8 cellular contexts compared by ENCODE assay signal in the genomic region with DNA sequence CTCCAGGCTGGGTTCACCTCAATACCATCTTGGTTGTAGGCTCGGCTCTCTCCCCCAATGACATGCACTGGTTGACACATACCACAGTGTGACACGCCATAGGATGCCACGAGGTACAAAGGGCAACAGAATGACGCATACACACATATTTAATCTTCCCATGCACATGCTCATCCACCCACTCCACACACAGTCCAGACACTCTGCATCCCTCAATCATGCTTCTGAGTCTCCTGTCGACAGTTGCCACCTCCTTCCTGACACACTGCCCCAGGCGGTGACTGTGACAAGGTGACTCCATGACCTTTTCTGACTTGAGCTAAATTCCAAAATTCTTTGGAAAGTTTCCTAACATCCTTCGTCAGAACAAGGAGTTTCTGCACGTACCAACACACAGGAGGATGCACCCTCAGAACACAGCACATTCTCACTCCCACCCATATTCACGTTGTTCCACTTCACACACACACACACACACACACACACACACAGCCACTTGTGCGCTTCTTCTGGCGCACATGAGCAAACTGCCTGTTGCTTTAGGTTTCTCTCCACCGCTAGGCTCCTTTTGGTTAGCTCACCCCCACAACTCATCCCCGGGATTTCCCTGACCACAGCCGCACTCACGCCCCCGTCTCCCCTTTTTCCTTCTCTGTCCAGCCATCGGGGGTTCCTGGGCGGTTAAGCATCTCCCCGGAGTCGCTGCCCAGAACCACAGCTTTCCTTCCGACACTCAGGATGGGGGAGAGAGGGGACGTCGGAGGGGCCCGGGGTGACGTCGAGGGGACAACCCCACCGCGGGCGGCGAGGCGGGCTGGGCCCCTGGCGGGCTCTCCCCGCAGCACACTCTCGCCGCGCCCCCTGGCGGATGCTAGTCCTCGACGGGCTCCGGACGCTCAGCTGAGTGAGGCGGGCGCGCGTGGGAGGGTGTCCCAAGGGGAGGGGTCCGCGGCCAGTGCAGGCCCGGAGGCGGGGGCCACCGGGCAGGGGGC. TPM values are rescaled to one million over a fixed set of nuclear protein-coding genes. Genes with fewer than 3 reads are reported as not detected.
DNase-seq lines count a peak whose midpoint lies in the region; ATAC-seq, FAIRE-seq and TF ChIP-seq lines count a peak whose summit lies in the region.

No MANE protein-coding gene starts in this region.

- FAIRE-seq in pancreas (lab: Jason Lieb, UNC) (no peak), urothelium cell line (lab: Jason Lieb, UNC) (peak; percentile 67)

- no peak overlapping the region for H3K4me3 ChIP-seq in BLaER1
- H3K4me3 ChIP-seq in NB4 (ENCODE audit: low read depth, low read length), result no peak overlapping the region
- peak overlapping the region in 2 of 4 donors; percentile 31 to 39 for H3K4me3 ChIP-seq in pancreas
- no peak overlapping the region for H3K4me3 ChIP-seq in SJCRH30

- peak; percentile 71 for TF ChIP-seq CTCF in NB4 (IDR thresholded peaks at IDR 0.05; ENCODE audit: low read depth, low read length)
- TF ChIP-seq CTCF in pancreas (IDR thresholded peaks at IDR 0.05), result peak; percentile 41 to 67 (median 64)

- H3K9ac ChIP-seq in BLaER1, result no peak overlapping the region

- intact Hi-C loops in pancreas (cut with DNase I), result no loop called here

- no peaks in the 10 kb centered on the region for H3K36me3 ChIP-seq in BLaER1
- no peaks in the 10 kb centered on the region for H3K36me3 ChIP-seq in pancreas
- no peaks in the 10 kb centered on the region for H3K36me3 ChIP-seq in SJCRH30

- H3K27me3 ChIP-seq in BLaER1, result peaks cover 100% of the 10 kb centered on the region
- peaks cover 0 to 27% (median 3%) of the 10 kb centered on the region in 4 donors for H3K27me3 ChIP-seq in pancreas
- H3K27me3 ChIP-seq in SJCRH30, result no peaks in the 10 kb centered on the region; the same call in 1 of the 2 replicates

- H3K4me2 ChIP-seq in BLaER1, result peak overlapping the region; percentile 85

- ATAC-seq in GM19463 (IDR thresholded peaks at IDR 0.05; ENCODE audit: unreplicated experiment) (peak; percentile 51), pancreas (peak; percentile 61 to 71 (median 62))

- H3K27ac ChIP-seq in BLaER1, result no peak overlapping the region
- H3K27ac ChIP-seq in pancreas, result no peak overlapping the region
- no peak overlapping the region for H3K27ac ChIP-seq in SJCRH30

- TF ChIP-seq POLR2A in NB4 (IDR thresholded peaks at IDR 0.05; ENCODE audit: extremely low read depth, insufficient read length), result no peak

- 10 to 13% methylated on average over 49 to 50 of the region's 50 CpGs for WGBS in pancreas, 2 donors

- H3K4me1 ChIP-seq in BLaER1 (peaks cover 50% of the 10 kb centered on the region), pancreas (peaks cover 12 to 25% (median 24%) of the 10 kb centered on the region in 3 donors), SJCRH30 (peaks cover 9% of the 10 kb centered on the region)

- peaks cover 81% of the 10 kb centered on the region for H4K20me1 ChIP-seq in BLaER1

- H3K9me3 ChIP-seq in BLaER1 (peaks cover 9% of the 10 kb centered on the region; the same call in 1 of the 2 replicates), pancreas (no peaks in the 10 kb centered on the region), SJCRH30 (replicated peaks) (no peaks in the 10 kb centered on the region)

- DNase-seq in NB4 (ENCODE audit: low read depth), result peak; percentile 77
- DNase-seq in activated CD8-positive, alpha-beta memory T cell treated with anti-CD3 and anti-CD28 coated beads for 48 hours (ENCODE audit: low read depth in 2 of 3, low spot score in 2 of 3), result peak in 2 of 3 experiments; percentile 77 to 79
- DNase-seq in epidermal melanocyte (ENCODE audit: insufficient read length, low spot score), result peak; percentile 57
- peak in 3 of 6 donors; percentile 57 to 91 (median 73) for DNase-seq in pancreas
- DNase-seq in urothelium cell line (ENCODE audit: low spot score), result peak; percentile 82
- no peak for DNase-seq in SJCRH30

RNA-seq across cellular contexts. Expression of gene WNT1, which starts 0.5 kb away (rescaled TPM):
- total RNA-seq in pancreas, result not detected
- not detected for polyA plus RNA-seq in pancreas
- not detected in 2 replicates for total RNA-seq in SJCRH30 (2014; rRNA removed; shearing (Covaris generic))

RNA-seq across cellular contexts. Expression of gene WNT10B, which starts 6.1 kb away (rescaled TPM):
- total RNA-seq in pancreas, result under 1 TPM in 5 of 6 donors, not detected in 1; 0.08 to 0.31 (median 0.12) TPM
- polyA plus RNA-seq in pancreas, result under 1 TPM; 0.34 to 0.59 TPM
- 2.8 and 3.0 TPM in 2 replicates for total RNA-seq in SJCRH30 (2014; rRNA removed; shearing (Covaris generic))

RNA-seq across cellular contexts. Expression of gene ARF3, which starts 20.3 kb away (rescaled TPM):
- total RNA-seq in pancreas, result 10 to 100 TPM; 45.1 to 96.0 (median 61.7) TPM
- polyA plus RNA-seq in pancreas, result 10 to 100 TPM; 29.5 to 42.1 TPM
- total RNA-seq in SJCRH30 (2014; rRNA removed; shearing (Covaris generic)), result 80.9 and 82.1 TPM in 2 replicates

RNA-seq across cellular contexts. Expression of gene DDN, which starts 21.6 kb away (rescaled TPM):
- total RNA-seq in pancreas, result under 1 TPM in 3 of 6 donors, not detected in 3; 0.03 to 0.09 (median 0.06) TPM
- polyA plus RNA-seq in pancreas, result under 1 TPM; 0.04 to 0.12 TPM
- 5.0 and 5.5 TPM in 2 replicates for total RNA-seq in SJCRH30 (2014; rRNA removed; shearing (Covaris generic))

RNA-seq across cellular contexts. Expression of gene PRKAG1, which starts 41.0 kb away (rescaled TPM):
- total RNA-seq in pancreas, result 10 to 100 TPM; 18.2 to 29.8 (median 24.1) TPM
- 10 to 100 TPM; 27.7 to 33.4 TPM for polyA plus RNA-seq in pancreas
- total RNA-seq in SJCRH30 (2014; rRNA removed; shearing (Covaris generic)), result 37.1 and 43.0 TPM in 2 replicates

Comparison
In these comparisons a context has a peak if more than half of its experiments do, and no peak if none do; other contexts are left out.
1. DNase-seq: peak in NB4 (single experiment), activated CD8-positive, alpha-beta memory T cell treated with anti-CD3 and anti-CD28 coated beads for 48 hours (2 of 3), epidermal melanocyte (single experiment) and urothelium cell line (single experiment); none in SJCRH30 (0 of 2).